Comparison of ENCODE assay signal across 8 cellular contexts in genomic region chr12:122023339-122024131, GRCh38. TPM values are rescaled to one million over a fixed set of nuclear protein-coding genes. Genes with fewer than 3 reads are reported as not detected.
DNase-seq lines count a peak whose midpoint lies in the region; ATAC-seq, FAIRE-seq and TF ChIP-seq lines count a peak whose summit lies in the region.

No MANE protein-coding gene starts in this region.

- H3K56ac ChIP-seq in H1 (replicated peaks; ENCODE audit: insufficient read length, low read depth, low read length): no peak overlapping the region

- H2BK5ac ChIP-seq in H1 (ENCODE audit: low read depth, low read length): no peak overlapping the region

- H2BK120ac ChIP-seq in H1 (replicated peaks; ENCODE audit: low read depth, low read length): no peak overlapping the region

- H3K18ac ChIP-seq in H1 (ENCODE audit: extremely low read depth, low read length): peak overlapping the region; percentile 13; the same call in 1 of the 2 replicates

- TF ChIP-seq CTCF in DND-41 (IDR thresholded peaks at IDR 0.05; ENCODE audit: borderline replicate concordance, extremely low read depth, low read length, poor library complexity, severe bottlenecking) (no peak), H1 (IDR thresholded peaks at IDR 0.05; ENCODE audit: control extremely low read depth in 1 of 3, insufficient read depth in 1 of 3, low read depth in 1 of 3, low read length in 3 of 3) (peak in 1 of 3 experiments; percentile 2; a peak in 1 of 4 replicates), liver (IDR thresholded peaks at IDR 0.05; ENCODE audit: low read depth, low read length, missing input control) (no peak)

- H3K4me3 Mint-ChIP-seq in stimulated activated naive CD8-positive, alpha-beta T cell treated with anti-CD3 and anti-CD28 coated beads, Interleukin-15, amount 100 ng/mL, for 72 hours: peak overlapping the region; percentile 87 to 89

- H3K4me2 ChIP-seq in DND-41 (ENCODE audit: insufficient read depth, low read length) (peak overlapping the region; percentile 96), H1 (ENCODE audit: insufficient read depth in 1 of 2, low read depth in 2 of 2, low read length in 2 of 2) (peak overlapping the region; percentile 69 to 79)

- peak; percentile 41 for DNase-seq in DND-41
- DNase-seq in SK-N-DZ (ENCODE audit: low spot score): peak; percentile 76
- DNase-seq in H1 (ENCODE audit: low read depth in 1 of 2, low spot score in 2 of 2): peak in 1 of 2 experiments; percentile 57
- peak; percentile 33 to 57 for DNase-seq in stimulated activated naive CD8-positive, alpha-beta T cell treated with anti-CD3 and anti-CD28 coated beads, Interleukin-15, amount 100 ng/mL, for 72 hours

- no peaks in the 10 kb centered on the region for H3K9me3 ChIP-seq in DND-41 (ENCODE audit: insufficient read depth, low read length, severe bottlenecking)
- H3K9me3 ChIP-seq in HUES64 (ENCODE audit: insufficient read depth, low read depth, low read length): no peaks in the 10 kb centered on the region
- H3K9me3 ChIP-seq in H1 (ENCODE audit: insufficient read depth in 2 of 2, low read depth in 1 of 2, low read length in 1 of 2): no peaks in the 10 kb centered on the region
- H3K9me3 ChIP-seq in liver (ENCODE audit: control insufficient read depth in 4 of 4, low read length in 3 of 4): no peaks in the 10 kb centered on the region

- no peak; a peak in 1 of 3 replicates for TF ChIP-seq POLR2A in H1 (IDR thresholded peaks at IDR 0.05; ENCODE audit: control extremely low read depth in 1 of 2, low read depth in 2 of 2, low read length in 2 of 2)

- H4K5ac ChIP-seq in H1 (ENCODE audit: insufficient read length, low read depth, low read length): no peak overlapping the region

- H3K9me3 Mint-ChIP-seq in stimulated activated naive CD8-positive, alpha-beta T cell treated with anti-CD3 and anti-CD28 coated beads, Interleukin-15, amount 100 ng/mL, for 72 hours: no peaks in the 10 kb centered on the region

- peaks cover 26% of the 10 kb centered on the region for H3K4me1 Mint-ChIP-seq in stimulated activated naive CD8-positive, alpha-beta T cell treated with anti-CD3 and anti-CD28 coated beads, Interleukin-15, amount 100 ng/mL, for 72 hours

- H4K20me1 ChIP-seq in DND-41 (ENCODE audit: insufficient read depth, low read length) (peaks cover 39% of the 10 kb centered on the region), H1 (replicated peaks in 1 of 2; ENCODE audit: control insufficient read depth in 1 of 2, insufficient read depth in 2 of 2, low read length in 2 of 2) (peaks cover 8 to 12% of the 10 kb centered on the region in 2 experiments)

- peaks cover 28% of the 10 kb centered on the region for H3K27me3 Mint-ChIP-seq in stimulated activated naive CD8-positive, alpha-beta T cell treated with anti-CD3 and anti-CD28 coated beads, Interleukin-15, amount 100 ng/mL, for 72 hours

- peak; percentile 25 for ATAC-seq in DND-41 (ENCODE audit: insufficient read depth, low read depth)
- ATAC-seq in stimulated activated naive CD8-positive, alpha-beta T cell treated with anti-CD3 and anti-CD28 coated beads, Interleukin-15, amount 100 ng/mL, for 72 hours: peak; percentile 53
- ATAC-seq in GM18520 (IDR thresholded peaks at IDR 0.05; ENCODE audit: unreplicated experiment): no peak
- no peak for ATAC-seq in GM21423 (IDR thresholded peaks at IDR 0.05; ENCODE audit: unreplicated experiment)

- H2AFZ ChIP-seq in DND-41 (ENCODE audit: low read depth, low read length) (peak overlapping the region; percentile 64; the same call in 1 of the 2 replicates), H1 (ENCODE audit: low read length) (no peak overlapping the region)

- H3K27ac Mint-ChIP-seq in stimulated activated naive CD8-positive, alpha-beta T cell treated with anti-CD3 and anti-CD28 coated beads, Interleukin-15, amount 100 ng/mL, for 72 hours: peak overlapping the region; percentile 61 to 69

- no peak for FAIRE-seq in H1 (lab: Jason Lieb, UNC)

- H3K79me2 ChIP-seq in DND-41 (ENCODE audit: insufficient read depth, low read length): peaks cover 91% of the 10 kb centered on the region
- peaks cover 4 to 37% of the 10 kb centered on the region in 2 experiments; a peak in 3 of 4 replicates for H3K79me2 ChIP-seq in H1 (ENCODE audit: control insufficient read depth in 1 of 2, insufficient read depth in 2 of 2, low read length in 2 of 2)

- no peak overlapping the region for H2BK20ac ChIP-seq in H1 (ENCODE audit: low read length)

- 14% methylated on average over 43 of the region's 43 CpGs for WGBS in HUES64
- 42% methylated on average over 34 of the region's 43 CpGs; no CpG with 5 or more reads in 1 of the 2 experiments for WGBS in H1 (ENCODE audit: extremely low coverage in 1 of 2, insufficient coverage in 1 of 2, insufficient read length in 1 of 2, insufficient replicate concordance in 2 of 2, low coverage in 1 of 2, low lambda C conversion rate in 2 of 2, missing lambda C conversion rate in 1 of 2), 2 experiments
- WGBS in liver: 7% methylated on average over 43 of the region's 43 CpGs

- peaks cover 9% of the 10 kb centered on the region for H3K79me1 ChIP-seq in H1 (ENCODE audit: low read depth, low read length)

- H3K27ac ChIP-seq in DND-41 (ENCODE audit: low read length): peak overlapping the region; percentile 88
- no peak overlapping the region for H3K27ac ChIP-seq in HUES64 (ENCODE audit: low read depth, low read length)
- H3K27ac ChIP-seq in H1 (ENCODE audit: low read depth, low read length): no peak overlapping the region
- H3K27ac ChIP-seq in liver (ENCODE audit: low read depth in 1 of 2, low read length in 2 of 2): peak overlapping the region; percentile 97 to 99

- H4K91ac ChIP-seq in H1 (replicated peaks; ENCODE audit: insufficient read length, low read length): no peak overlapping the region

- H2BK12ac ChIP-seq in H1 (ENCODE audit: low read depth, low read length): no peak overlapping the region

- no peak overlapping the region for H3K14ac ChIP-seq in H1 (ENCODE audit: insufficient read length)

- H3K4me1 ChIP-seq in DND-41 (ENCODE audit: insufficient read depth, low read length) (peaks cover 66% of the 10 kb centered on the region), HUES64 (ENCODE audit: insufficient read depth, low read length) (peaks cover 14% of the 10 kb centered on the region), H1 (replicated peaks in 1 of 4; ENCODE audit: control insufficient read depth in 3 of 4, insufficient read depth in 4 of 4, low read length in 3 of 4) (peaks cover 0 to 9% (median 7%) of the 10 kb centered on the region in 4 experiments; a peak in 4 of 7 replicates), liver (ENCODE audit: control insufficient read depth in 4 of 4, insufficient read depth in 4 of 4, low read length in 3 of 4) (peaks cover 10 to 28% (median 14%) of the 10 kb centered on the region in 4 donors)

- no peaks in the 10 kb centered on the region for H3K27me3 ChIP-seq in DND-41 (ENCODE audit: insufficient read depth, low read length, poor library complexity)
- H3K27me3 ChIP-seq in HUES64 (ENCODE audit: insufficient read depth, low read length): peaks cover 34% of the 10 kb centered on the region
- H3K27me3 ChIP-seq in H1 (replicated peaks in 1 of 4; ENCODE audit: control insufficient read depth in 3 of 4, extremely low read depth in 1 of 4, insufficient read depth in 3 of 4, low read length in 3 of 4): peaks cover 3 to 25% (median 16%) of the 10 kb centered on the region in 4 experiments
- H3K27me3 ChIP-seq in liver (ENCODE audit: control insufficient read depth in 4 of 4, insufficient read depth in 4 of 4, low read length in 3 of 4): no peaks in the 10 kb centered on the region

- peaks cover 8% of the 10 kb centered on the region; the same call in 1 of the 2 replicates for H3K36me3 ChIP-seq in DND-41 (ENCODE audit: insufficient read depth, low read length)
- no peaks in the 10 kb centered on the region for H3K36me3 ChIP-seq in HUES64 (ENCODE audit: insufficient read depth, low read length)
- no peaks in the 10 kb centered on the region for H3K36me3 ChIP-seq in H1 (ENCODE audit: control insufficient read depth in 2 of 4, insufficient read depth in 4 of 4, low read length in 3 of 4)
- no peaks in the 10 kb centered on the region for H3K36me3 ChIP-seq in liver (ENCODE audit: control insufficient read depth in 4 of 4, insufficient read depth in 3 of 4, low read depth in 1 of 4, low read length in 3 of 4)

- H3K23ac ChIP-seq in H1 (ENCODE audit: insufficient read length): no peak overlapping the region

- peak overlapping the region; percentile 95 for H3K9ac ChIP-seq in DND-41 (ENCODE audit: low read depth, low read length)
- H3K9ac ChIP-seq in HUES64 (ENCODE audit: low read depth, low read length): peak overlapping the region; percentile 76; the same call in 1 of the 2 replicates
- peak overlapping the region; percentile 10 to 62 (median 45); a peak in 4 of 7 replicates for H3K9ac ChIP-seq in H1 (replicated peaks in 1 of 4; ENCODE audit: extremely low read depth in 1 of 4, low read depth in 3 of 4, low read length in 3 of 4)
- peak overlapping the region; percentile 90 to 94 for H3K9ac ChIP-seq in liver (ENCODE audit: low read depth in 1 of 2, low read length in 2 of 2)

- H3K23me2 ChIP-seq in H1 (ENCODE audit: low read depth, low read length): peaks cover 14% of the 10 kb centered on the region; the same call in 1 of the 2 replicates

- POLR2A ChIA-PET in H1 (lab: Charles Lee; ENCODE audit: partially characterized antibody): interaction anchor here (0.5 to 1.2 kb wide), 6 partner anchors 17 to 90 kb away, joined by 3 read pairs; no protein-coding TSS in a partner anchor

- H4K8ac ChIP-seq in H1 (ENCODE audit: extremely low read depth, insufficient read depth, low read length): peak overlapping the region; percentile 98

- no peak for TF ChIP-seq EP300 in H1 (IDR thresholded peaks at IDR 0.05; ENCODE audit: borderline replicate concordance in 1 of 2, low read depth in 2 of 2, low read length in 2 of 2)

- CTCF ChIA-PET in H1 (lab: Charles Lee; ENCODE audit: partially characterized antibody): interaction anchor here (2.2 kb wide), 2 partner anchors 9 to 71 kb away, joined by 6 to 15 read pairs; no protein-coding TSS in a partner anchor

- no peak overlapping the region for H2BK15ac ChIP-seq in H1 (ENCODE audit: low read length)

- H2AK5ac ChIP-seq in H1 (ENCODE audit: low read depth, low read length): no peak overlapping the region

- no peak for TF ChIP-seq RAD21 in H1 (IDR thresholded peaks at IDR 0.05 in 1 of 2, conservative IDR thresholded peaks at IDR 0.05 in 1 of 2; ENCODE audit: low read depth in 2 of 2, low read length in 2 of 2)
- TF ChIP-seq RAD21 in liver (IDR thresholded peaks at IDR 0.05): no peak

- H3K4me3 ChIP-seq in DND-41 (ENCODE audit: low read depth in 1 of 2, low read length in 2 of 2) (peak overlapping the region; percentile 81 to 83), HUES64 (ENCODE audit: low read length) (peak overlapping the region; percentile 61), H1 (ENCODE audit: extremely low read depth in 1 of 4, insufficient read depth in 2 of 4, low read depth in 3 of 4, low read length in 4 of 4) (peak overlapping the region; percentile 73 to 87 (median 78)), liver (ENCODE audit: low read depth in 1 of 3, low read length in 3 of 3) (peak overlapping the region; percentile 53 to 94 (median 69))

- H3K4ac ChIP-seq in H1 (replicated peaks; ENCODE audit: insufficient read length, low read depth, low read length): no peak overlapping the region

RNA-seq across cellular contexts. Expression of gene BCL7A, which starts 1.9 kb away (rescaled TPM):
- 11.8 TPM for polyA plus RNA-seq in HUES64 (2013, experiment 1 of 2)
- polyA plus RNA-seq in HUES64 (2013, experiment 2 of 2): 15.8 TPM
- 57.4 and 60.7 TPM in 2 replicates for polyA plus RNA-seq in SK-N-DZ (2014; cell fraction: cytosol; rRNA removed)
- polyA plus RNA-seq in SK-N-DZ (2014; cell fraction: nucleus; rRNA removed): 21.8 and 23.0 TPM in 2 replicates
- 12.7 and 13.6 TPM in 2 replicates for total RNA-seq in H1 (2021; fragmentation: NEBNext Ultra II Directional; extraction: Animal tissue kit (Norgen Biotek cat#: 25700))
- polyA plus RNA-seq in H1 (2011; rRNA removed) (11.9 and 13.9 TPM in 2 replicates), liver (1 to 10 TPM; 3.5 to 4.0 TPM)
- 10.4 TPM for polyA plus RNA-seq in H1 (2011; cell fraction: cytosol; rRNA removed)
- polyA plus RNA-seq in H1 (2011; cell fraction: nucleus; rRNA removed): 12.9 TPM
- 10.9 to 13.5 TPM (median 11.5 TPM) in 4 replicates for polyA plus RNA-seq in H1 (2012, experiment 1 of 2)
- polyA plus RNA-seq in H1 (2012, experiment 2 of 2): 7.6 TPM
- polyA plus RNA-seq in H1 (2013, experiment 1 of 2): 6.2 TPM
- 6.1 TPM for polyA plus RNA-seq in H1 (2013, experiment 2 of 2)
- 11.8 and 13.5 TPM in 2 replicates for polyA minus RNA-seq in H1 (2011; rRNA and poly(A)+ RNA removed)
- polyA minus RNA-seq in H1 (2011; cell fraction: cytosol; rRNA and poly(A)+ RNA removed): 10.1 TPM
- 11.5 TPM for polyA minus RNA-seq in H1 (2011; cell fraction: nucleus; rRNA and poly(A)+ RNA removed)
- total RNA-seq in liver: 1 to 10 TPM; 5.9 to 8.3 TPM

RNA-seq across cellular contexts. Expression of gene MLXIP, which starts 55.0 kb away (rescaled TPM):
- 14.5 TPM for polyA plus RNA-seq in HUES64 (2013, experiment 1 of 2)
- 17.6 TPM for polyA plus RNA-seq in HUES64 (2013, experiment 2 of 2)
- polyA plus RNA-seq in SK-N-DZ (2014; cell fraction: cytosol; rRNA removed): 15.9 and 17.4 TPM in 2 replicates
- polyA plus RNA-seq in SK-N-DZ (2014; cell fraction: nucleus; rRNA removed): 19.5 and 42.0 TPM in 2 replicates
- 40.4 and 40.5 TPM in 2 replicates for total RNA-seq in H1 (2021; fragmentation: NEBNext Ultra II Directional; extraction: Animal tissue kit (Norgen Biotek cat#: 25700))
- polyA plus RNA-seq in H1 (2011; rRNA removed): 5.5 and 13.2 TPM in 2 replicates
- polyA plus RNA-seq in H1 (2011; cell fraction: cytosol; rRNA removed): 4.1 TPM
- 18.6 TPM for polyA plus RNA-seq in H1 (2011; cell fraction: nucleus; rRNA removed)
- 15.2 to 19.4 TPM (median 18.9 TPM) in 4 replicates for polyA plus RNA-seq in H1 (2012, experiment 1 of 2)
- polyA plus RNA-seq in H1 (2012, experiment 2 of 2): 13.9 TPM
- 33.1 TPM for polyA plus RNA-seq in H1 (2013, experiment 1 of 2)
- 33.0 TPM for polyA plus RNA-seq in H1 (2013, experiment 2 of 2)
- polyA minus RNA-seq in H1 (2011; rRNA and poly(A)+ RNA removed): 10.0 and 15.5 TPM in 2 replicates
- 23.0 TPM for polyA minus RNA-seq in H1 (2011; cell fraction: cytosol; rRNA and poly(A)+ RNA removed)
- 35.1 TPM for polyA minus RNA-seq in H1 (2011; cell fraction: nucleus; rRNA and poly(A)+ RNA removed)
- 10 to 100 TPM; 10.6 to 19.5 TPM for total RNA-seq in liver
- polyA plus RNA-seq in liver: 10 to 100 TPM; 10.6 to 11.4 TPM

Comparison
In these comparisons a context has a peak if more than half of its experiments do, and no peak if none do; other contexts are left out.
1. ATAC-seq: peak in DND-41 (single experiment) and stimulated activated naive CD8-positive, alpha-beta T cell treated with anti-CD3 and anti-CD28 coated beads, Interleukin-15, amount 100 ng/mL, for 72 hours (single experiment); none in GM18520 (single experiment) and GM21423 (single experiment).
2. H3K27ac ChIP-seq: peak in DND-41 (single experiment) and liver (2 of 2); none in HUES64 (single experiment) and H1 (single experiment).
3. H3K9ac ChIP-seq: peak in every context shown above with its lines; median percentile 95 in DND-41; 92 in liver; 76 in HUES64; 45 in H1.
4. Peak in every context shown above with its lines, with median percentiles within 50 percentile points of each other: H3K4me3 ChIP-seq.